In genomic region chr5:14581891-14582796, GRCh38 we compare ENCODE assay signal across 8 cellular contexts. TPM values are rescaled to one million over a fixed set of nuclear protein-coding genes. Genes with fewer than 3 reads are reported as not detected.
DNase-seq lines count a peak whose midpoint lies in the region; ATAC-seq and TF ChIP-seq lines count a peak whose summit lies in the region.

No MANE protein-coding gene starts in this region.

- H3K4me1 ChIP-seq in vagina: peaks cover 24% of the 10 kb centered on the region

- POLR2A ChIA-PET in CD4-positive, alpha-beta T cell (lab: Charles Lee): interaction anchor here (0.6 to 5.0 kb wide), 20 partner anchors 11 to 227 kb away, joined by 3 to 85 read pairs (median 6); no protein-coding TSS in a partner anchor

- no peaks in the 10 kb centered on the region for H3K9me3 Mint-ChIP-seq in CD4-positive, alpha-beta T cell
- H3K9me3 Mint-ChIP-seq in activated T-helper 2 cell treated with anti-CD3 and anti-CD28 coated beads, Interferon-gamma antibody, Interleukin-2, Interleukin-4, amounts not matched to agents 10 μg/mL and 5 μg/mL and 100 μg/mL, durations not matched to agents 14 hours and 24 hours and 36 hours: no peaks in the 10 kb centered on the region

- no peaks in the 10 kb centered on the region for H3K27me3 ChIP-seq in CD4-positive, alpha-beta T cell (ENCODE audit: control insufficient read depth, insufficient read depth, low read length)
- H3K27me3 ChIP-seq in vagina: no peaks in the 10 kb centered on the region

- H3K27ac ChIP-seq in CD4-positive, alpha-beta T cell (ENCODE audit: low read depth, low read length): peak overlapping the region; percentile 79
- peak overlapping the region; percentile 55 for H3K27ac ChIP-seq in vagina

- peak overlapping the region; percentile 93 for H3K27ac Mint-ChIP-seq in CD4-positive, alpha-beta T cell
- peak overlapping the region; percentile 28 for H3K27ac Mint-ChIP-seq in activated T-helper 2 cell treated with anti-CD3 and anti-CD28 coated beads, Interferon-gamma antibody, Interleukin-2, Interleukin-4, amounts not matched to agents 10 μg/mL and 5 μg/mL and 100 μg/mL, durations not matched to agents 14 hours and 24 hours and 36 hours

- peak overlapping the region; percentile 90 for H3K4me3 Mint-ChIP-seq in CD4-positive, alpha-beta T cell
- peak overlapping the region; percentile 78 for H3K4me3 Mint-ChIP-seq in activated T-helper 2 cell treated with anti-CD3 and anti-CD28 coated beads, Interferon-gamma antibody, Interleukin-2, Interleukin-4, amounts not matched to agents 10 μg/mL and 5 μg/mL and 100 μg/mL, durations not matched to agents 14 hours and 24 hours and 36 hours (ENCODE audit: low read depth)

- ATAC-seq in CD4-positive, alpha-beta T cell (ENCODE audit: poor library complexity): peak; percentile 89
- ATAC-seq in GM19395 (IDR thresholded peaks at IDR 0.05; ENCODE audit: unreplicated experiment): peak; percentile 85
- ATAC-seq in HG03469 (IDR thresholded peaks at IDR 0.05; ENCODE audit: unreplicated experiment): peak; percentile 67
- ATAC-seq in Right ventricle myocardium inferior: peak; percentile 33

- TF ChIP-seq POLR2A in vagina (IDR thresholded peaks at IDR 0.05): no peak

- H3K27me3 Mint-ChIP-seq in CD4-positive, alpha-beta T cell: no peaks in the 10 kb centered on the region
- H3K27me3 Mint-ChIP-seq in activated T-helper 2 cell treated with anti-CD3 and anti-CD28 coated beads, Interferon-gamma antibody, Interleukin-2, Interleukin-4, amounts not matched to agents 10 μg/mL and 5 μg/mL and 100 μg/mL, durations not matched to agents 14 hours and 24 hours and 36 hours (ENCODE audit: low read depth): peaks cover 22% of the 10 kb centered on the region

- peaks cover 52% of the 10 kb centered on the region for H3K4me1 Mint-ChIP-seq in CD4-positive, alpha-beta T cell (ENCODE audit: low read depth)
- H3K4me1 Mint-ChIP-seq in activated T-helper 2 cell treated with anti-CD3 and anti-CD28 coated beads, Interferon-gamma antibody, Interleukin-2, Interleukin-4, amounts not matched to agents 10 μg/mL and 5 μg/mL and 100 μg/mL, durations not matched to agents 14 hours and 24 hours and 36 hours (ENCODE audit: low read depth): peaks cover 29% of the 10 kb centered on the region

- peak overlapping the region; percentile 76 to 95 for H3K4me3 ChIP-seq in vagina

- H3K9me3 ChIP-seq in CD4-positive, alpha-beta T cell (ENCODE audit: control insufficient read depth, low read length): no peaks in the 10 kb centered on the region
- no peaks in the 10 kb centered on the region for H3K9me3 ChIP-seq in vagina

- no peaks in the 10 kb centered on the region for H3K36me3 ChIP-seq in vagina

- CTCF ChIA-PET in CD4-positive, alpha-beta T cell (lab: Charles Lee): interaction anchor here (0.6 to 1.9 kb wide), 7 partner anchors 11 to 182 kb away, joined by 3 to 13 read pairs (median 5); no protein-coding TSS in a partner anchor

- intact Hi-C loops in CD4-positive, alpha-beta T cell (cut with DNase I, micrococcal nuclease): loop anchor here (1.0 to 10.0 kb wide), 10 partner anchors 11 to 1883 kb away; partner anchors contain the start of genes ANKH (in 1 of the 2), OTULIN (in 1 of the 2), TRIO (in 1 of the 2) and ZNF622 (in 1 of the 2)
- intact Hi-C loops in activated T-helper 2 cell treated with anti-CD3 and anti-CD28 coated beads, Interferon-gamma antibody, Interleukin-2, Interleukin-4, amounts not matched to agents 10 μg/mL and 5 μg/mL and 100 μg/mL, durations not matched to agents 14 hours and 24 hours and 36 hours (cut with micrococcal nuclease): loop anchor here (1.0 kb wide), 2 partner anchors 11 to 82 kb away; partner anchors contain the start of gene OTULIN
- intact Hi-C loops in Right ventricle myocardium inferior (cut with DNase I) (no loop called here), vagina (cut with DNase I) (no loop called here)

- TF ChIP-seq CTCF in CD4-positive, alpha-beta T cell (IDR thresholded peaks at IDR 0.05): peak; percentile 49
- TF ChIP-seq CTCF in vagina (IDR thresholded peaks at IDR 0.05): peak in 1 of 3 experiments; percentile 11

- peak; percentile 74 to 84 (median 81) for DNase-seq in CD4-positive, alpha-beta T cell
- DNase-seq in RPMI7951 (ENCODE audit: low read depth): peak; percentile 36
- DNase-seq in activated T-helper 2 cell treated with anti-CD3 and anti-CD28 coated beads, Interferon-gamma antibody, Interleukin-2, Interleukin-4, amounts not matched to agents 10 μg/mL and 5 μg/mL and 100 μg/mL, durations not matched to agents 14 hours and 24 hours and 36 hours (ENCODE audit: low spot score): peak; percentile 81
- peak; percentile 63 for DNase-seq in Right ventricle myocardium inferior (ENCODE audit: missing footprints)
- DNase-seq in retina: peak; percentile 86
- no peak for DNase-seq in vagina (ENCODE audit: extremely low spot score in 2 of 2)

- no peaks in the 10 kb centered on the region for H3K36me3 Mint-ChIP-seq in CD4-positive, alpha-beta T cell (ENCODE audit: low read depth)
- H3K36me3 Mint-ChIP-seq in activated T-helper 2 cell treated with anti-CD3 and anti-CD28 coated beads, Interferon-gamma antibody, Interleukin-2, Interleukin-4, amounts not matched to agents 10 μg/mL and 5 μg/mL and 100 μg/mL, durations not matched to agents 14 hours and 24 hours and 36 hours (ENCODE audit: low read depth): peaks cover 30% of the 10 kb centered on the region

RNA-seq across cellular contexts. Expression of gene OTULINL, which starts 0.6 kb away (rescaled TPM):
- total RNA-seq in CD4-positive, alpha-beta T cell: 10 to 100 TPM; 55.6 to 60.9 TPM
- 4.4 and 5.5 TPM in 2 replicates for total RNA-seq in RPMI7951 (2014; rRNA removed; shearing (Covaris generic))
- total RNA-seq in activated T-helper 2 cell treated with anti-CD3 and anti-CD28 coated beads, Interferon-gamma antibody, Interleukin-2, Interleukin-4, amounts not matched to agents 10 μg/mL and 5 μg/mL and 100 μg/mL, durations not matched to agents 14 hours and 24 hours and 36 hours: 17.0 and 20.9 TPM in 2 replicates
- total RNA-seq in Right ventricle myocardium inferior (6.0 TPM), vagina (8.8 TPM)

Comparison
In these comparisons a context has a peak if more than half of its experiments do, and no peak if none do; other contexts are left out.
1. ATAC-seq: peak in every context shown above with its lines; median percentile 89 in CD4-positive, alpha-beta T cell; 85 in GM19395; 67 in HG03469; 33 in Right ventricle myocardium inferior.
2. DNase-seq: peak in CD4-positive, alpha-beta T cell (10 of 10), RPMI7951 (single experiment), activated T-helper 2 cell treated with anti-CD3 and anti-CD28 coated beads, Interferon-gamma antibody, Interleukin-2, Interleukin-4, amounts not matched to agents 10 μg/mL and 5 μg/mL and 100 μg/mL, durations not matched to agents 14 hours and 24 hours and 36 hours (single experiment), Right ventricle myocardium inferior (single experiment) and retina (single experiment); none in vagina (0 of 2).
3. intact Hi-C loops: an anchor here in CD4-positive, alpha-beta T cell (1.0 to 10.0 kb wide) and activated T-helper 2 cell treated with anti-CD3 and anti-CD28 coated beads, Interferon-gamma antibody, Interleukin-2, Interleukin-4, amounts not matched to agents 10 μg/mL and 5 μg/mL and 100 μg/mL, durations not matched to agents 14 hours and 24 hours and 36 hours (1.0 kb wide); none called in Right ventricle myocardium inferior and vagina.